28 cellular contexts compared by ENCODE assay signal in the genomic region with DNA sequence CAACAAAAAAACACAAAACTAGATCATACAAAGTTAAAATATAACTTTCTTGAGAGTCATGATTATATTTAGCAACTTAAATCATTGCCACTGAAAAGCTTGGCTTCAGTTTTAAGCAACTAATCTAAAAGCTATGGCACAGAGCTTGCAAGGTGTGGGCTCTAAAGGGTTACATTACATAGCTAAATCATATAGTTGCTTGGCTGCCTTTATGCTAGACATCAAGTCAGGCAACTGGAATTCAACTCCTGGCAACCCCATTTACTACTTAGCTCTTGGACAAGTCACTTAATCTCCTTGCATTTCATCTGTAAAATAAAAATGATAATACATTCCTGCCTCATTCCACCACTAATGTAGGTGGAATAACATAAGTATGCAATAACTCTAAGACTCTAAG. TPM values are rescaled to one million over a fixed set of nuclear protein-coding genes. Genes with fewer than 3 reads are reported as not detected.
DNase-seq lines count a peak whose midpoint lies in the region; ATAC-seq, FAIRE-seq and TF ChIP-seq lines count a peak whose summit lies in the region.
"Had no signal": no experiment of that assay in that cellular context is flagged by ENCODE, and none has a peak within 500 bp of the region (broad histone marks: within the 10 kb centered on the region; RNA-seq: fewer than 3 reads in every experiment).

No MANE protein-coding gene starts in this region.

- in situ Hi-C loops in IMR-90 (cut with MboI; ENCODE audit: low sequenced_read_pairs) (loop anchor here (25.0 kb wide), 1 partner anchor 748 kb away; no protein-coding TSS in a partner anchor), brain microvascular endothelial cell (cut with HindIII; ENCODE audit: low pct_ligation_motif_present, low sequenced_read_pairs) (no loop called here)

- no peak overlapping the region for H2BK20ac ChIP-seq in IMR-90 (ENCODE audit: low read depth, low read length)

- no TSS peak for BruUV-seq in IMR-90 (replicated peaks; lab: Mats Ljungman, UMichigan)

- no peaks in the 10 kb centered on the region for H3K9me3 ChIP-seq in IMR-90 (ENCODE audit: control insufficient read depth, insufficient read depth, low read length)
- H3K9me3 ChIP-seq: BLaER1, mucosa of descending colon, thoracic aorta had no signal

- no peak overlapping the region for H3K4ac ChIP-seq in IMR-90 (ENCODE audit: low read depth, low read length)

- no peak overlapping the region for H2BK5ac ChIP-seq in IMR-90 (ENCODE audit: low read depth, low read length, poor library complexity, severe bottlenecking)

- H3K9ac ChIP-seq in IMR-90 (ENCODE audit: low read depth, low read length): no peak overlapping the region
- H3K9ac ChIP-seq: BLaER1 had no signal

- no peak overlapping the region for H3K4me2 ChIP-seq in IMR-90 (ENCODE audit: low read depth, low read length)
- H3K4me2 ChIP-seq: BLaER1 had no signal

- H3K18ac ChIP-seq in IMR-90 (ENCODE audit: low read depth, low read length): no peak overlapping the region

- intact Hi-C loops in IMR-90 (cut with micrococcal nuclease): no loop called here

- no peak overlapping the region for H2AK9ac ChIP-seq in IMR-90 (replicated peaks; ENCODE audit: low read depth, low read length, poor library complexity)

- H3K4me3 ChIP-seq in IMR-90 (ENCODE audit: insufficient read depth, low read depth, low read length) (no peak overlapping the region), brain microvascular endothelial cell (ENCODE audit: low read depth, low read length) (no peak overlapping the region)
- H3K4me3 ChIP-seq: BLaER1, mucosa of descending colon, skin epidermis, thoracic aorta had no signal

- H2AFZ ChIP-seq in IMR-90 (replicated peaks; ENCODE audit: low read length, poor library complexity): no peak overlapping the region

- H3K4me1 ChIP-seq in IMR-90 (ENCODE audit: control insufficient read depth, insufficient read depth, low read length): no peaks in the 10 kb centered on the region
- H3K4me1 ChIP-seq: BLaER1 had no signal

- H3K27ac ChIP-seq in IMR-90 (ENCODE audit: insufficient read depth, low read length): no peak overlapping the region
- no peak overlapping the region for H3K27ac ChIP-seq in brain microvascular endothelial cell
- H3K27ac ChIP-seq: BLaER1, thoracic aorta had no signal

- no peak for FAIRE-seq in D721Med (lab: Jason Lieb, UNC)
- FAIRE-seq: GM18507 had no signal

- H2AK5ac ChIP-seq in IMR-90 (ENCODE audit: low read depth, low read length): no peak overlapping the region

- H4K8ac ChIP-seq in IMR-90 (ENCODE audit: low read depth in 2 of 2, low read length in 2 of 2): no peak overlapping the region

- H3K14ac ChIP-seq in IMR-90 (replicated peaks; ENCODE audit: low read depth, low read length): no peak overlapping the region

- H2BK15ac ChIP-seq in IMR-90 (ENCODE audit: low read depth, low read length): no peak overlapping the region

- no peak overlapping the region for H4K91ac ChIP-seq in IMR-90 (ENCODE audit: insufficient read depth, low read depth, low read length)

- ATAC-seq in IMR-90 (ENCODE audit: low read depth) (peak; percentile 46; the same call in 1 of the 2 replicates), HG03460 (IDR thresholded peaks at IDR 0.05; ENCODE audit: unreplicated experiment) (no peak)
- ATAC-seq: mucosa of descending colon; stimulated activated memory B cell treated with anti-CD40 and anti-IgM and Interleukin-4, amounts not matched to agents 10 μg/mL and 1 μg/mL and 100 μg/mL, for 72 hours; WTC11 had no signal

- H4K20me1 ChIP-seq in IMR-90 (ENCODE audit: insufficient read depth, low read length): no peaks in the 10 kb centered on the region
- H4K20me1 ChIP-seq: BLaER1 had no signal

- dilution Hi-C loops in IMR-90 (cut with HindIII; ENCODE audit: low sequenced_read_pairs, unreplicated experiment): no loop called here

- no peak for TF ChIP-seq RAD21 in IMR-90 (IDR thresholded peaks at IDR 0.05; ENCODE audit: low read length)

- POLR2A ChIA-PET in IMR-90 (lab: Charles Lee; ENCODE audit: unreplicated experiment): interaction anchor here (0.6 kb wide), 1 partner anchor 40 kb away, joined by 4 read pairs; no protein-coding TSS in a partner anchor

- no peak overlapping the region for H3K23ac ChIP-seq in IMR-90 (ENCODE audit: low read depth, low read length)

- CTCF ChIA-PET in IMR-90 (lab: Yijun Ruan, JAX): interaction anchor here (0.6 kb wide), 1 partner anchor 594 kb away, joined by 3 read pairs; no protein-coding TSS in a partner anchor

- H3K79me1 ChIP-seq in IMR-90 (ENCODE audit: low read depth in 1 of 2, low read length in 2 of 2): no peaks in the 10 kb centered on the region

- H3K9me1 ChIP-seq in IMR-90 (ENCODE audit: insufficient read depth, low read length): no peaks in the 10 kb centered on the region

- no peak overlapping the region for H4K5ac ChIP-seq in IMR-90 (ENCODE audit: low read depth, low read length)

- peak; percentile 71 for DNase-seq in IMR-90
- peak; percentile 67 for DNase-seq in brain microvascular endothelial cell
- peak; percentile 51 for DNase-seq in glomerular visceral epithelial cell (ENCODE audit: extremely low spot score)
- DNase-seq in D721Med (ENCODE audit: insufficient read length, low spot score): no peak
- no peak for DNase-seq in COLO668 (lab: John Stamatoyannopoulos, UW; ENCODE audit: unreplicated experiment)
- DNase-seq in 8988T: no peak
- DNase-seq: activated CD4-positive, alpha-beta T cell treated with anti-CD3 and anti-CD28 coated beads, Interleukin-2, amount 50 U/mL, for 4 hours; activated CD8-positive, alpha-beta memory T cell treated with anti-CD3 and anti-CD28 coated beads, Interleukin-2, amount 50 U/mL, for 4 hours; foreskin melanocyte; HCEC 1CT; hippocampal formation; KBM-7; mucosa of descending colon; NCI-H1694; NCI-H2171 treated with DMSO at 0.1 percent for 48 hours; posterior cingulate gyrus; stimulated activated CD4-positive, alpha-beta T cell treated with anti-CD3 and anti-CD28 coated beads, Interleukin-2, amount 100 ng/mL, for 24 hours; T-helper 9 cell had no signal

- no peaks in the 10 kb centered on the region for H3K36me3 ChIP-seq in IMR-90 (ENCODE audit: control insufficient read depth, insufficient read depth, low read length)
- no peaks in the 10 kb centered on the region for H3K36me3 ChIP-seq in brain microvascular endothelial cell (replicated peaks)
- H3K36me3 ChIP-seq: BLaER1, thoracic aorta had no signal

- H3K56ac ChIP-seq in IMR-90 (ENCODE audit: extremely low read depth, insufficient read depth, low read length): no peak overlapping the region

- TF ChIP-seq CTCF in IMR-90 (conservative IDR thresholded peaks at IDR 0.05; ENCODE audit: low read depth, low read length) (no peak), brain microvascular endothelial cell (IDR thresholded peaks at IDR 0.05; ENCODE audit: low read depth, low read length, missing control alignments) (no peak), D721Med (IDR thresholded peaks at IDR 0.05; ENCODE audit: insufficient read depth, missing control alignments) (no peak)

- no peak overlapping the region for H2BK120ac ChIP-seq in IMR-90 (ENCODE audit: low read depth, low read length)

- TF ChIP-seq POLR2A in IMR-90 (IDR thresholded peaks at IDR 0.05; ENCODE audit: low read depth, low read length): no peak

- H3K27me3 ChIP-seq in IMR-90 (ENCODE audit: control insufficient read depth, insufficient read depth, low read length) (peaks cover 2% of the 10 kb centered on the region; the same call in 1 of the 2 replicates), brain microvascular endothelial cell (replicated peaks) (no peaks in the 10 kb centered on the region)
- H3K27me3 ChIP-seq: BLaER1 had no signal

TF ChIP-seq in IMR-90, 13 proteins besides CTCF, POLR2A, EP300 and RAD21:
- TF ChIP-seq MAFK (IDR thresholded peaks at IDR 0.05; ENCODE audit: low read depth, low read length) (no peak), MXI1 (IDR thresholded peaks at IDR 0.05; ENCODE audit: borderline replicate concordance, low read depth, low read length) (no peak), FOS (IDR thresholded peaks at IDR 0.05; ENCODE audit: low read depth, low read length) (no peak)

RNA-seq across cellular contexts. Expression of a gene that starts 40.9 kb away (rescaled TPM):
- not detected in 2 replicates for total RNA-seq in IMR-90 (2012; rRNA removed)
- polyA plus RNA-seq in IMR-90 (2012; rRNA removed): not detected in 2 replicates
- not detected in 2 replicates for polyA plus RNA-seq in IMR-90 (2012; cell fraction: cytosol; rRNA removed)
- not detected in 2 replicates for polyA plus RNA-seq in IMR-90 (2012; cell fraction: nucleus; rRNA removed; ENCODE audit: low replicate concordance)
- total RNA-seq: activated T-helper 2 cell treated with anti-CD3 and anti-CD28 coated beads, Interferon-gamma antibody, Interleukin-2, Interleukin-4, amounts not matched to agents 10 μg/mL and 5 μg/mL and 100 μg/mL, durations not matched to agents 14 hours and 24 hours and 36 hours; lower leg skin; mucosa of descending colon; thoracic aorta had no signal
- polyA plus RNA-seq: neural cell had no signal

Comparison
In these comparisons a context has a peak if more than half of its experiments do, and no peak if none do; other contexts are left out.
1. DNase-seq: peak in IMR-90 (single experiment), brain microvascular endothelial cell (single experiment) and glomerular visceral epithelial cell (single experiment); none in D721Med (single experiment), COLO668 (single experiment) and 8988T (single experiment).